18 cellular contexts compared by ENCODE assay signal in genomic region chr7:135862586-135863361, GRCh38.
DNase-seq lines count a peak whose midpoint lies in the region; ATAC-seq and TF ChIP-seq lines count a peak whose summit lies in the region.
"Had no signal": no experiment of that assay in that cellular context is flagged by ENCODE, and none has a peak within 500 bp of the region (broad histone marks: within the 10 kb centered on the region; RNA-seq: fewer than 3 reads in every experiment).

No MANE protein-coding gene starts in this region.

- no peaks in the 10 kb centered on the region for H3K36me3 ChIP-seq in ectodermal cell (ENCODE audit: control insufficient read depth, insufficient read depth, low read length)
- H3K36me3 ChIP-seq in neuronal stem cell (replicated peaks in 1 of 2; ENCODE audit: control insufficient read depth in 2 of 2, insufficient read depth in 2 of 2, low read length in 2 of 2) = no peaks in the 10 kb centered on the region

- no peak overlapping the region for H3K4me2 ChIP-seq in neuronal stem cell (ENCODE audit: insufficient read depth, low read length, poor library complexity, severe bottlenecking)
- H3K4me2 ChIP-seq: hepatocyte had no signal

- ATAC-seq in GM18868 (IDR thresholded peaks at IDR 0.05; ENCODE audit: unreplicated experiment) = no peak
- no peak for ATAC-seq in HG02623 (IDR thresholded peaks at IDR 0.05; ENCODE audit: unreplicated experiment)
- ATAC-seq: left cardiac atrium had no signal

- H2AK5ac ChIP-seq in neuronal stem cell (ENCODE audit: low read depth, low read length) = no peak overlapping the region

- TF ChIP-seq CTCF in GM10248 (IDR thresholded peaks at IDR 0.05; ENCODE audit: control extremely low read depth, extremely low read depth, low read depth, missing control alignments) = peak; percentile 2

- H3K18ac ChIP-seq in neuronal stem cell (ENCODE audit: low read length) = peak overlapping the region; percentile 12

- no peak overlapping the region for H3K14ac ChIP-seq in neuronal stem cell (ENCODE audit: low read length)

- H3K4me1 ChIP-seq in ectodermal cell (ENCODE audit: control insufficient read depth, insufficient read depth, low read length) (peaks cover 12% of the 10 kb centered on the region), neuronal stem cell (ENCODE audit: control insufficient read depth in 2 of 2, insufficient read depth in 1 of 2, low read depth in 1 of 2, low read length in 2 of 2) (peaks cover 0 to 7% of the 10 kb centered on the region in 2 donors)

- DNase-seq in GM10248 (ENCODE audit: extremely low spot score) (no peak), NCI-H226 (peak; percentile 45), neuronal stem cell (ENCODE audit: low spot score) (peak; percentile 12), GOT3 (lab: John Stamatoyannopoulos, UW) (no peak), DMS153 (lab: John Stamatoyannopoulos, UW) (no peak)
- DNase-seq: activated CD4-positive, alpha-beta T cell treated with anti-CD3 and anti-CD28 coated beads for 4 hours; activated CD8-positive, alpha-beta memory T cell treated with anti-CD3 and anti-CD28 coated beads, Interleukin-2, amount 50 U/mL, for 4 hours; activated gamma-delta T cell treated with Interleukin-2 at 50 U/mL for 16 hours; anterior cingulate cortex; Kasumi-1; left cardiac atrium; NCI-H1436 treated with DMSO at 0.1 percent for 48 hours; Right ventricle myocardium superior; T-helper 9 cell had no signal

- no peak overlapping the region for H2BK12ac ChIP-seq in neuronal stem cell (ENCODE audit: low read length)

- POLR2A ChIA-PET in GM10248 (lab: Yijun Ruan, JAX) = no interaction called here

- no peak overlapping the region for H3K23ac ChIP-seq in neuronal stem cell (ENCODE audit: low read depth, low read length, poor library complexity)

- H3K27ac ChIP-seq in ectodermal cell (ENCODE audit: insufficient read depth, low read depth, low read length, poor library complexity, severe bottlenecking) (peak overlapping the region; percentile 67), neuronal stem cell (replicated peaks; ENCODE audit: low read length) (peak overlapping the region; percentile 58)
- H3K27ac ChIP-seq: hepatocyte had no signal

- no peaks in the 10 kb centered on the region for H3K79me1 ChIP-seq in neuronal stem cell (ENCODE audit: low read depth, low read length)

- peak overlapping the region; percentile 42 for H2BK5ac ChIP-seq in neuronal stem cell (ENCODE audit: low read length)

- H2BK15ac ChIP-seq in neuronal stem cell (ENCODE audit: low read length) = no peak overlapping the region

- CTCF ChIA-PET in GM10248 (lab: Yijun Ruan, JAX) = no interaction called here

- H3K4me3 ChIP-seq in ectodermal cell (ENCODE audit: insufficient read depth, low read depth, low read length) (no peak overlapping the region), neuronal stem cell (ENCODE audit: low read length in 2 of 2) (no peak overlapping the region)
- H3K4me3 ChIP-seq: hepatocyte had no signal

- H4K8ac ChIP-seq in neuronal stem cell (ENCODE audit: low read depth, low read length) = no peak overlapping the region

- H4K91ac ChIP-seq in neuronal stem cell (ENCODE audit: low read depth, low read length, poor library complexity) = no peak overlapping the region

- H3K4ac ChIP-seq in neuronal stem cell (ENCODE audit: low read length) = no peak overlapping the region

- H3K9me3 ChIP-seq in ectodermal cell (ENCODE audit: control insufficient read depth, low read length) = no peaks in the 10 kb centered on the region
- H3K9me3 ChIP-seq in neuronal stem cell (replicated peaks in 1 of 2; ENCODE audit: control insufficient read depth in 2 of 2, insufficient read depth in 1 of 2, low read depth in 1 of 2, low read length in 2 of 2) = peaks cover 0 to 9% of the 10 kb centered on the region in 2 donors

- no peak overlapping the region for H3K9ac ChIP-seq in neuronal stem cell (ENCODE audit: low read depth, low read length, poor library complexity)

- no peak overlapping the region for H2AFZ ChIP-seq in neuronal stem cell (ENCODE audit: low read length)
- H2AFZ ChIP-seq: hepatocyte had no signal

- WGBS in ectodermal cell, 2 experiments = 60 to 63% methylated on average over 8 of the region's 8 CpGs
- no CpG with 5 or more reads among the region's 8 CpGs for WGBS in neuronal stem cell (ENCODE audit: extremely low coverage in 2 of 2, insufficient read length in 2 of 2, insufficient replicate concordance in 1 of 2), 2 donors

- no peak overlapping the region for H2BK120ac ChIP-seq in neuronal stem cell (ENCODE audit: low read depth, low read length)

- H3K27me3 ChIP-seq in ectodermal cell (ENCODE audit: control insufficient read depth, insufficient read depth, low read length, poor library complexity, severe bottlenecking) = no peaks in the 10 kb centered on the region
- H3K27me3 ChIP-seq in neuronal stem cell (ENCODE audit: control insufficient read depth in 3 of 3, insufficient read depth in 3 of 3, low read depth in 1 of 3, low read length in 3 of 3) = no peaks in the 10 kb centered on the region
- H3K27me3 ChIP-seq: hepatocyte had no signal

Comparison
In these comparisons a context has a peak if more than half of its experiments do, and no peak if none do; other contexts are left out.
1. DNase-seq: peak in NCI-H226 (single experiment) and neuronal stem cell (single experiment); none in GM10248 (single experiment), GOT3 (single experiment) and DMS153 (single experiment).